ENCODE assay signal across 1 cellular context in the genomic region with DNA sequence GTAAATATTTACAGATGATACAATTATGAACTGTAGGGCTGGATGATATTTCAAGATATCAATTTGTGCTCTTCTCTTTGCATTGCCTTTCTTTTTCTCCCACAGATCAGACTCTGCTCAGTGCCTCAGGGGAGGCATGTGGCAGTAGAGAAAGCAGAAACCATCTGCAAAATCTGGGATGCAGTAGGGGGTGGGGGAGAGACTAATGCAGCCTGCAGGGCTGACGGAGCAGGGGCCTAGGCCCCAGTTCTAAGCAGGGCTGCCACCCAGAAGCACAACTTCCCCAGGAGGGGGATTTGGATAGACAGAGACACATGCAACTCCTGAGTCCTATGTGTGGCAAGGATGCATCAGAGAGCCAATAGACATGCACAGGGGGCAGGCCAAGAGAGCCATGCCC.
TF ChIP-seq lines count a peak whose summit lies in the region.

No MANE protein-coding gene starts in this region.

TF ChIP-seq in IMR-90, 13 proteins besides CTCF, POLR2A, EP300 and RAD21 (continued from another document):
- TF ChIP-seq, protein P1, sequence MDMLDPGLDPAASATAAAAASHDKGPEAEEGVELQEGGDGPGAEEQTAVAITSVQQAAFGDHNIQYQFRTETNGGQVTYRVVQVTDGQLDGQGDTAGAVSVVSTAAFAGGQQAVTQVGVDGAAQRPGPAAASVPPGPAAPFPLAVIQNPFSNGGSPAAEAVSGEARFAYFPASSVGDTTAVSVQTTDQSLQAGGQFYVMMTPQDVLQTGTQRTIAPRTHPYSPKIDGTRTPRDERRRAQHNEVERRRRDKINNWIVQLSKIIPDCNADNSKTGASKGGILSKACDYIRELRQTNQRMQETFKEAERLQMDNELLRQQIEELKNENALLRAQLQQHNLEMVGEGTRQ (IDR thresholded peaks at IDR 0.05; ENCODE audit: low read depth, low read length) = no peak
- no peak for TF ChIP-seq BHLHE40 (IDR thresholded peaks at IDR 0.05; ENCODE audit: low read depth, low read length)
